1 cellular context compared by ENCODE assay signal in genomic region chr12:89662623-89663022, GRCh38.
TF ChIP-seq lines count a peak whose summit lies in the region.

No MANE protein-coding gene starts in this region.

TF ChIP-seq in HEK293, 187 proteins besides CTCF, POLR2A, EP300 and RAD21 (continued from another document):
- TF ChIP-seq ZXDB (tag by site-specific recombination; IDR thresholded peaks at IDR 0.05) (peak; percentile 9; the same call in 1 of the 2 replicates), ZNF843 (tag by site-specific recombination; IDR thresholded peaks at IDR 0.05) (0 out of 2 replicates have a peak, but pooled peaks have one; percentile 37), PRDM10 (tag by site-specific recombination; IDR thresholded peaks at IDR 0.05) (peak; percentile 45; the same call in 1 of the 2 replicates), OSR2 (tag by site-specific recombination; IDR thresholded peaks at IDR 0.05) (peak; percentile 30; the same call in 1 of the 2 replicates), ZNF707 (tag by site-specific recombination; IDR thresholded peaks at IDR 0.05) (no peak), IKZF3 (tag by site-specific recombination; IDR thresholded peaks at IDR 0.05) (0 out of 2 replicates have a peak, but pooled peaks have one; percentile 22), ZNF19 (tag by site-specific recombination; IDR thresholded peaks at IDR 0.05; ENCODE audit: low read depth) (no peak), BCL11B (tag by site-specific recombination; IDR thresholded peaks at IDR 0.05; ENCODE audit: low read depth) (0 out of 2 replicates have a peak, but pooled peaks have one; percentile 42)
